16 cellular contexts compared by ENCODE assay signal in the genomic region with DNA sequence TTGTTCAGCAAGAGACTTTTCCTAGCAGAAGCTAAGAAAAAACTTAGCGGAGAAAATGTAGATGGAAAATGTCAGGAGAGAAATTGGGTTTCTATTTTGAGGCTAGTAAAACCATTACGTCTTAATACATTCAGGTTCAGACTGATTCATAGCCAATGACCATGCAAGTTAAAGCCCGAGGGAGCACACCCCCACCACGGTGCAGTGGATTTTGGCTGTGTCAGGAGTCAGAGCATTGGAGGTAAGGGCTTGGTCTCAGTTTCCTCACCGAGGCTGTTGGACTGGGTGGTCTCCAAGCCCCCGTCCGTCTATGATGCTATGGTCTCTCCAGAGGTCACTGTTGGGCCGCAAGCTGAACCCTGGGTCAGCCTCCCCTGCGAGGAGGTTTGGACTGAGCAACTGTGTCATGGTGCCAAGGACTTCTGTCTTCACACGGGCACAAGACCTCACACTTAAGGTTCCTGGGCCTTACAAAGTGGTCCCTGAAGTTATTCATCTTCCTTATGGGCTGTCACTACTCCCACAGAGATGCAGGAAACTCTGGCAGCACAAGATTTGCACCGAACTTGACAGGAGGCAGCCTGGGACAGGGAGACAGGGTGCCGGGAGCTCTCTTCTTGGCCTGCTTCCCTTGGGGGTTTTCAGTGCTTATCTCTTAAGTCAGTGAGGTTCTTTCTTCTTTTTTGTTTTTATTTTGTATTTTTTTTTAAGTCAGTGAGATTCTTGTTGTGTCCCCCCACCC.
"Had no signal": no experiment of that assay in that cellular context is flagged by ENCODE, and none has a peak within 500 bp of the region (broad histone marks: within the 10 kb centered on the region; RNA-seq: fewer than 3 reads in every experiment).

No MANE protein-coding gene starts in this region.

- H3K27me3 ChIP-seq: left lung, pancreas, sigmoid colon had no signal

- H3K27ac ChIP-seq: left lung, pancreas, sigmoid colon had no signal

- H3K9me3 ChIP-seq: left lung, pancreas, sigmoid colon had no signal

- H3K36me3 Mint-ChIP-seq: activated naive CD4-positive, alpha-beta T cell treated with anti-CD3 and anti-CD28 coated beads, Interleukin-2, amount 10 ng/mL, durations not matched to agents 7 days and 5 days; memory B cell; naive thymus-derived CD4-positive, alpha-beta T cell; stimulated activated naive B cell treated with anti-CD40 and anti-IgM and Interleukin-4, amounts not matched to agents 10 μg/mL and 1 μg/mL and 100 μg/mL, for 72 hours had no signal

- H3K27ac Mint-ChIP-seq: activated naive CD4-positive, alpha-beta T cell treated with anti-CD3 and anti-CD28 coated beads, Interleukin-2, amount 10 ng/mL, durations not matched to agents 7 days and 5 days; effector memory CD8-positive, alpha-beta T cell; memory B cell; naive thymus-derived CD4-positive, alpha-beta T cell; stimulated activated naive B cell treated with anti-CD40 and anti-IgM and Interleukin-4, amounts not matched to agents 10 μg/mL and 1 μg/mL and 100 μg/mL, for 72 hours had no signal

- H3K9me3 Mint-ChIP-seq: activated naive CD4-positive, alpha-beta T cell treated with anti-CD3 and anti-CD28 coated beads, Interleukin-2, amount 10 ng/mL, durations not matched to agents 7 days and 5 days; effector memory CD8-positive, alpha-beta T cell; naive thymus-derived CD4-positive, alpha-beta T cell had no signal

- H3K36me3 ChIP-seq: left lung, pancreas, sigmoid colon had no signal

- DNase-seq: activated CD4-positive, alpha-beta T cell treated with anti-CD3 and anti-CD28 coated beads, Interleukin-2, amount 50 U/mL, for 1 hour; activated CD8-positive, alpha-beta memory T cell treated with anti-CD3 and anti-CD28 coated beads for 24 hours; activated CD8-positive, alpha-beta memory T cell treated with anti-CD3 and anti-CD28 coated beads, Interleukin-2, amount 50 U/mL, for 48 hours; activated effector memory CD4-positive, alpha-beta T cell treated with Interleukin-2 at 50 U/mL for 16 hours; activated naive CD4-positive, alpha-beta T cell treated with anti-CD3 and anti-CD28 coated beads, Interleukin-2, amount 10 ng/mL, durations not matched to agents 7 days and 5 days; activated T-cell treated with anti-CD3 and anti-CD28 coated beads, Interleukin-2, amount 50 U/mL, for 48 hours; effector memory CD8-positive, alpha-beta T cell; foreskin fibroblast; hippocampal formation; left lung; naive thymus-derived CD4-positive, alpha-beta T cell; pancreas; sigmoid colon; stimulated activated naive B cell treated with anti-CD40 and anti-IgM and Interleukin-4, amounts not matched to agents 10 μg/mL and 1 μg/mL and 100 μg/mL, for 72 hours; T1000 had no signal

- H3K4me3 Mint-ChIP-seq: activated naive CD4-positive, alpha-beta T cell treated with anti-CD3 and anti-CD28 coated beads, Interleukin-2, amount 10 ng/mL, durations not matched to agents 7 days and 5 days; effector memory CD8-positive, alpha-beta T cell; memory B cell; naive thymus-derived CD4-positive, alpha-beta T cell; stimulated activated naive B cell treated with anti-CD40 and anti-IgM and Interleukin-4, amounts not matched to agents 10 μg/mL and 1 μg/mL and 100 μg/mL, for 72 hours had no signal

- ATAC-seq: effector memory CD8-positive, alpha-beta T cell; left lung; naive thymus-derived CD4-positive, alpha-beta T cell; stimulated activated naive B cell treated with anti-CD40 and anti-IgM and Interleukin-4, amounts not matched to agents 10 μg/mL and 1 μg/mL and 100 μg/mL, for 72 hours had no signal

- H3K4me1 Mint-ChIP-seq: activated naive CD4-positive, alpha-beta T cell treated with anti-CD3 and anti-CD28 coated beads, Interleukin-2, amount 10 ng/mL, durations not matched to agents 7 days and 5 days; naive thymus-derived CD4-positive, alpha-beta T cell had no signal

- H3K4me1 ChIP-seq: left lung, pancreas, sigmoid colon had no signal

- H3K4me3 ChIP-seq: left lung, pancreas, sigmoid colon had no signal
